ENCODE assay signal across 1 cellular context in genomic region chr12:53995311-53996187, GRCh38.
A peak's percentile ranks its signal among the peaks of the same experiment; 100 is the strongest.
TF ChIP-seq lines count a peak whose summit lies in the region.

No MANE protein-coding gene starts in this region.

TF ChIP-seq in K562, 482 proteins besides CTCF, POLR2A, EP300 and RAD21 (continued from another document and continues in another):
- TF ChIP-seq ZNF277 (CRISPR knock-in tag; IDR thresholded peaks at IDR 0.05; ENCODE audit: borderline replicate concordance) (no peak), BCL6 (CRISPR knock-in tag; IDR thresholded peaks at IDR 0.05) (no peak), DDX20 (tag; IDR thresholded peaks at IDR 0.05; ENCODE audit: low read depth) (no peak), NR2F6 (CRISPR knock-in tag; IDR thresholded peaks at IDR 0.05) (no peak), SMC3 (conservative IDR thresholded peaks at IDR 0.05; ENCODE audit: insufficient read depth, low read depth, low read length) (no peak), FOS (IDR thresholded peaks at IDR 0.05; ENCODE audit: extremely low read depth, insufficient read length) (no peak), MNT (conservative IDR thresholded peaks at IDR 0.05) (peak in 1 of 2 experiments; percentile 58; a peak in 1 of 4 replicates), MCM2 (IDR thresholded peaks at IDR 0.05; ENCODE audit: low read depth) (no peak), ZKSCAN3 (CRISPR knock-in tag; IDR thresholded peaks at IDR 0.05) (no peak), TEAD1 (CRISPR knock-in tag; IDR thresholded peaks at IDR 0.05) (peak; percentile 43 to 87; a peak in 2 of 4 replicates), ZNF445 (CRISPR knock-in tag; IDR thresholded peaks at IDR 0.05; ENCODE audit: low read depth) (no peak), ZNF197 (CRISPR knock-in tag; IDR thresholded peaks at IDR 0.05; ENCODE audit: low read depth) (no peak), PPARD (CRISPR knock-in tag; IDR thresholded peaks at IDR 0.05) (no peak), RAD51 (IDR thresholded peaks at IDR 0.05; ENCODE audit: borderline replicate concordance, low read depth) (no peak), TSHZ1 (CRISPR knock-in tag; IDR thresholded peaks at IDR 0.05) (no peak), HNRNPLL (IDR thresholded peaks at IDR 0.05; ENCODE audit: low read depth, low read length, poor library complexity, severe bottlenecking) (peak; percentile 62), PHB2 (IDR thresholded peaks at IDR 0.05; ENCODE audit: low read depth) (no peak), MYC (IDR thresholded peaks at IDR 0.05; ENCODE audit: low read depth, low read length) (peak; percentile 64; the same call in 1 of the 2 replicates), MYC (CRISPR knock-in tag; IDR thresholded peaks at IDR 0.05; ENCODE audit: borderline replicate concordance, low read depth) (no peak), NONO (IDR thresholded peaks at IDR 0.05; ENCODE audit: low read depth in 2 of 2, low read length in 1 of 2) (no peak), FIP1L1 (IDR thresholded peaks at IDR 0.05; ENCODE audit: low read depth, low read length, poor library complexity, severe bottlenecking) (no peak), ZC3H11A (IDR thresholded peaks at IDR 0.05; ENCODE audit: low read depth, low read length) (no peak), FOXA1 (IDR thresholded peaks at IDR 0.05; ENCODE audit: borderline replicate concordance) (no peak), CBX3 (IDR thresholded peaks at IDR 0.05; ENCODE audit: borderline replicate concordance in 1 of 2, low read length in 2 of 2) (no peak), GABPB2 (CRISPR knock-in tag; conservative IDR thresholded peaks at IDR 0.05) (no peak), NCOA1 (IDR thresholded peaks at IDR 0.05; ENCODE audit: low read depth) (no peak), MITF (IDR thresholded peaks at IDR 0.05) (no peak), CLOCK (CRISPR knock-in tag; IDR thresholded peaks at IDR 0.05; ENCODE audit: borderline replicate concordance) (no peak), USF1 (CRISPR knock-in tag; IDR thresholded peaks at IDR 0.05) (no peak), DNMT1 (IDR thresholded peaks at IDR 0.05) (no peak), KDM4B (IDR thresholded peaks at IDR 0.05; ENCODE audit: borderline replicate concordance in 2 of 2, low read depth in 1 of 2) (no peak; a peak in 1 of 4 replicates), ZNF707 (CRISPR knock-in tag; conservative IDR thresholded peaks at IDR 0.05) (no peak), ZNF12 (CRISPR knock-in tag; IDR thresholded peaks at IDR 0.05) (no peak), SRSF9 (IDR thresholded peaks at IDR 0.05; ENCODE audit: borderline replicate concordance, low read depth, low read length) (no peak), SMAD4 (CRISPR knock-in tag; conservative IDR thresholded peaks at IDR 0.05) (peak; percentile 90), MLLT1 (IDR thresholded peaks at IDR 0.05) (peak in 1 of 2 experiments; percentile 46; a peak in 1 of 4 replicates), ARID3A (IDR thresholded peaks at IDR 0.05; ENCODE audit: borderline replicate concordance, low read depth, low read length) (no peak), ILF3 (IDR thresholded peaks at IDR 0.05; ENCODE audit: borderline replicate concordance) (no peak), ZNF507 (tag; conservative IDR thresholded peaks at IDR 0.05) (no peak), ZNF398 (CRISPR knock-in tag; IDR thresholded peaks at IDR 0.05) (no peak), CGGBP1 (CRISPR knock-in tag; IDR thresholded peaks at IDR 0.05) (no peak), KLF6 (CRISPR knock-in tag; IDR thresholded peaks at IDR 0.05; ENCODE audit: borderline replicate concordance) (peak; percentile 67; the same call in 1 of the 2 replicates), SIN3B (IDR thresholded peaks at IDR 0.05; ENCODE audit: low read depth) (0 out of 2 replicates have a peak, but pooled peaks have one; percentile 19), KLF13 (tag; IDR thresholded peaks at IDR 0.05; ENCODE audit: borderline replicate concordance, low read depth) (no peak), TEAD4 (IDR thresholded peaks at IDR 0.05; ENCODE audit: low read length) (no peak), TEAD4 (CRISPR knock-in tag; IDR thresholded peaks at IDR 0.05; ENCODE audit: borderline replicate concordance) (no peak), PTRF (tag; IDR thresholded peaks at IDR 0.05) (no peak), ZNF280B (CRISPR knock-in tag; IDR thresholded peaks at IDR 0.05) (no peak), HDAC3 (IDR thresholded peaks at IDR 0.05; ENCODE audit: borderline replicate concordance, partially characterized antibody) (no peak)
